ENCODE assay signal across 13 cellular contexts in the genomic region with DNA sequence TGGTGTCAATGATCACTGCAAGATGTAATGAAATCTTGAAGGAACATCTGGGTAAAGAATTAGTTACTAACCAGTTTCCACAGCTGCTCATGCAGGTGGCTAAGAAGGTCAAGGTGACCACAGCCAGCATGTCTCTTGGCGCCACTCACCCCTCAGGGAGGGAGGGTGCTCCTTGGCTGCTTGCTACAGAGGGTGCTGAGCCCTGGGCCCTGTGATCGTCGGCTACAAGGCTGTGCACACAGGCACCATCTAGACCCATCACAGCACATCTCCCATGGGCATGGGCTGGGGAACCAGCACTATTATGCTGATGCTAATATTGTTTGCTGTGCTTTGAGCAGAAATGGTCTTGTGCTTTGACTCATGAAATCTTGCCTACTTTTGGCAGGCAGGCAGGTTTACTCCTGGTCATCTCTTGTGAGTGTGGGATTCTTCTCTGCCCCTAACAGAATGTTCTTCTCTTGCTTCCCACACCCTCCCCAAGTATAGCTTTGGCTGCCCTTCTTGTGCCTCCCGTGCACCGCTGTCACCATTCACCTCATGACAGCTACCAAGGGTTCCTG. TPM values are rescaled to one million over a fixed set of nuclear protein-coding genes. Genes with fewer than 3 reads are reported as not detected.
DNase-seq lines count a peak whose midpoint lies in the region; ATAC-seq and TF ChIP-seq lines count a peak whose summit lies in the region.
"Had no signal": no experiment of that assay in that cellular context is flagged by ENCODE, and none has a peak within 500 bp of the region (broad histone marks: within the 10 kb centered on the region; RNA-seq: fewer than 3 reads in every experiment).

No MANE protein-coding gene starts in this region.

- H3K4me1 ChIP-seq in stomach = peaks cover 3 to 44% (median 20%) of the 10 kb centered on the region in 4 donors
- H3K4me1 ChIP-seq in ascending aorta = no peaks in the 10 kb centered on the region

- TF ChIP-seq CTCF in stomach (IDR thresholded peaks at IDR 0.05) = no peak
- TF ChIP-seq CTCF in ascending aorta (IDR thresholded peaks at IDR 0.05) = no peak

- ATAC-seq in GM19452 (IDR thresholded peaks at IDR 0.05; ENCODE audit: unreplicated experiment) (peak; percentile 73), HG03457 (IDR thresholded peaks at IDR 0.05; ENCODE audit: unreplicated experiment) (peak; percentile 63), Right ventricle myocardium superior (ENCODE audit: poor library complexity) (peak; percentile 93)
- ATAC-seq: stimulated activated effector memory CD8-positive, alpha-beta T cell treated with anti-CD3 and anti-CD28 coated beads, Interleukin-12 subunit alpha, Interleukin-12 subunit beta, amount 100 ng/mL, for 72 hours had no signal

- H3K27me3 ChIP-seq in stomach = no peaks in the 10 kb centered on the region
- no peaks in the 10 kb centered on the region for H3K27me3 ChIP-seq in ascending aorta

- H3K27ac ChIP-seq in stomach (peak overlapping the region in 1 of 5 donors; percentile 27), ascending aorta (no peak overlapping the region)
- H3K27ac ChIP-seq: epithelial cell of prostate, RWPE1 had no signal

- intact Hi-C loops in Right ventricle myocardium superior (cut with DNase I) (no loop called here), stomach (cut with DNase I; ENCODE audit: low total_unique reads) (no loop called here), ascending aorta (cut with DNase I) (no loop called here)

- H3K4me3 ChIP-seq in stomach (no peak overlapping the region), ascending aorta (no peak overlapping the region)

- no peak for TF ChIP-seq POLR2A in stomach (IDR thresholded peaks at IDR 0.05)

- peaks cover 11 to 73% (median 59%) of the 10 kb centered on the region in 4 donors for H3K36me3 ChIP-seq in stomach
- H3K36me3 ChIP-seq in ascending aorta = peaks cover 3 to 21% of the 10 kb centered on the region in 2 donors

- no peak for TF ChIP-seq EP300 in stomach (IDR thresholded peaks at IDR 0.05)

- H3K9me3 ChIP-seq in stomach = no peaks in the 10 kb centered on the region
- no peaks in the 10 kb centered on the region for H3K9me3 ChIP-seq in ascending aorta

- DNase-seq in Right ventricle myocardium superior (no peak), stomach (peak; percentile 46), ascending aorta (ENCODE audit: low spot score in 2 of 2) (no peak), NCI-H187 treated with DMSO at 0.1 percent for 48 hours (lab: John Stamatoyannopoulos, UW) (no peak), NCI-H1417 (lab: John Stamatoyannopoulos, UW) (no peak), MV-4-11 (lab: John Stamatoyannopoulos, UW) (no peak)
- DNase-seq: activated T-cell treated with anti-CD3 and anti-CD28 coated beads, Interleukin-2, amount 50 U/mL, for 24 hours; NCI-H2171 had no signal

- WGBS in stomach, 5 donors = 63 to 85% (median 74%) methylated on average over 5 of the region's 5 CpGs

RNA-seq across cellular contexts. Expression of a gene that starts 36.4 kb away (rescaled TPM):
- total RNA-seq in Right ventricle myocardium superior = 18.6 TPM
- 10 to 100 TPM; 24.1 to 72.9 (median 51.1) TPM for total RNA-seq in stomach
- polyA plus RNA-seq in stomach = 10 to 100 TPM; 27.0 to 42.9 (median 41.3) TPM
- 86.5 TPM for total RNA-seq in ascending aorta

RNA-seq across cellular contexts. Expression of a gene that starts 38.0 kb away (rescaled TPM):
- total RNA-seq in Right ventricle myocardium superior (28.3 TPM), stomach (10 to 100 TPM in 4 of 5 donors, 1 to 10 TPM in 1; 2.9 to 25.0 (median 16.0) TPM), ascending aorta (2.1 TPM)
- 10 to 100 TPM in 2 of 3 donors, 1 to 10 TPM in 1; 8.5 to 14.0 (median 11.3) TPM for polyA plus RNA-seq in stomach
